ENCODE assay signal across 8 cellular contexts in genomic region chr4:27176400-27176799, GRCh38.
DNase-seq lines count a peak whose midpoint lies in the region; ATAC-seq and TF ChIP-seq lines count a peak whose summit lies in the region.

No MANE protein-coding gene starts in this region.

- ATAC-seq in Right ventricle myocardium inferior: peak; percentile 37
- ATAC-seq in GM18861 (IDR thresholded peaks at IDR 0.05; ENCODE audit: unreplicated experiment): no peak
- no peak for ATAC-seq in HG03280 (IDR thresholded peaks at IDR 0.05; ENCODE audit: unreplicated experiment)

- 20 to 56% methylated on average over 3 of the region's 3 CpGs for WGBS in sigmoid colon, 2 donors

- H3K4me3 ChIP-seq in right atrium auricular region (no peak overlapping the region), sigmoid colon (no peak overlapping the region)

- H3K27ac Mint-ChIP-seq in endothelial cell (ENCODE audit: unreplicated experiment): no peak overlapping the region

- intact Hi-C loops in Right ventricle myocardium inferior (cut with DNase I) (no loop called here), sigmoid colon (cut with DNase I) (no loop called here)

- no peaks in the 10 kb centered on the region for H3K27me3 Mint-ChIP-seq in endothelial cell (ENCODE audit: unreplicated experiment)

- no peaks in the 10 kb centered on the region for H3K4me1 Mint-ChIP-seq in endothelial cell (ENCODE audit: unreplicated experiment)

- H3K4me1 ChIP-seq in right atrium auricular region (no peaks in the 10 kb centered on the region), sigmoid colon (no peaks in the 10 kb centered on the region)

- no peaks in the 10 kb centered on the region for H3K9me3 ChIP-seq in right atrium auricular region
- H3K9me3 ChIP-seq in sigmoid colon: no peaks in the 10 kb centered on the region

- no peak overlapping the region for H3K4me3 Mint-ChIP-seq in endothelial cell (ENCODE audit: unreplicated experiment)

- H3K9me3 Mint-ChIP-seq in endothelial cell (ENCODE audit: unreplicated experiment): no peaks in the 10 kb centered on the region

- H3K27me3 ChIP-seq in right atrium auricular region (no peaks in the 10 kb centered on the region), sigmoid colon (no peaks in the 10 kb centered on the region)

- H3K36me3 ChIP-seq in right atrium auricular region (no peaks in the 10 kb centered on the region), sigmoid colon (no peaks in the 10 kb centered on the region)

- DNase-seq in Right ventricle myocardium inferior (ENCODE audit: missing footprints) (no peak), right atrium auricular region (ENCODE audit: low spot score) (no peak), NCI-H524 (lab: John Stamatoyannopoulos, UW) (peak; percentile 54 to 58), endothelial cell (ENCODE audit: low spot score) (peak; percentile 38), non-pigmented ciliary epithelial cell (ENCODE audit: low read depth) (peak; percentile 9), sigmoid colon (no peak)

- TF ChIP-seq EP300 in sigmoid colon (IDR thresholded peaks at IDR 0.05): no peak

- TF ChIP-seq CTCF in right atrium auricular region (IDR thresholded peaks at IDR 0.05) (peak in 1 of 2 donors; percentile 48), endothelial cell (IDR thresholded peaks at IDR 0.05; ENCODE audit: unreplicated experiment) (no peak), sigmoid colon (IDR thresholded peaks at IDR 0.05) (peak in 1 of 4 experiments; percentile 32)

- H3K27ac ChIP-seq in right atrium auricular region (no peak overlapping the region), sigmoid colon (no peak overlapping the region)

- H3K36me3 Mint-ChIP-seq in endothelial cell (ENCODE audit: low read depth, unreplicated experiment): no peaks in the 10 kb centered on the region

- TF ChIP-seq POLR2A in sigmoid colon (IDR thresholded peaks at IDR 0.05): no peak

Comparison
In these comparisons a context has a peak if more than half of its experiments do, and no peak if none do; other contexts are left out.
1. DNase-seq: peak in NCI-H524 (2 of 2), endothelial cell (single experiment) and non-pigmented ciliary epithelial cell (single experiment); none in Right ventricle myocardium inferior (single experiment), right atrium auricular region (single experiment) and sigmoid colon (single experiment).